10 cellular contexts compared by ENCODE assay signal in the genomic region with DNA sequence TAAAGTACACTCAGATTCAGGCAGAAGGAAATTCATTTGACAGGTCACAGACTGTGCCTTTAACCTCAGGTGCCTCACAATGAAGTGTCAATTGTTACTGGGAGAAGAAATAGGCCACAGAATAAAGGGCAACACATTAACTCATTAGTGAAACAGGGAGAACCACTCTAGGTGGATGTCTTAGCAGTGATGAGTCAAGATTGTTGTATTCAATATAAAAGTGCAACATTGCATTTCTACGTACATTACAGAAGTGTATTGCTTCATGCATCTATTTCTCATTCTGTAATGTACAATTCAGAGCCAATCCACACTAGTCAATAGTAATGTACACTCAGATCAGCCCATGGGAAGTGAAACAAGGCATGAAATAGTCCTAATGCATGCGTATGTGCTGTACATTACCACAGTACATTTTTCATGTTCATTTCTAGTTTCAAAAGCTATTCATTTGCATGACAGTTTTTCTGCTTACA. TPM values are rescaled to one million over a fixed set of nuclear protein-coding genes. Genes with fewer than 3 reads are reported as not detected.
DNase-seq lines count a peak whose midpoint lies in the region; ATAC-seq, FAIRE-seq and TF ChIP-seq lines count a peak whose summit lies in the region.
"Had no signal": no experiment of that assay in that cellular context is flagged by ENCODE, and none has a peak within 500 bp of the region (broad histone marks: within the 10 kb centered on the region; RNA-seq: fewer than 3 reads in every experiment).

No MANE protein-coding gene starts in this region.

- H3K9ac ChIP-seq in Karpas-422 (ENCODE audit: low read length) = no peak overlapping the region

- no peaks in the 10 kb centered on the region for H3K79me2 ChIP-seq in Karpas-422 (ENCODE audit: low read length)

- H4K20me1 ChIP-seq in Karpas-422 (ENCODE audit: insufficient read depth, low read depth, low read length) = no peaks in the 10 kb centered on the region

- no peaks in the 10 kb centered on the region for H3K9me2 ChIP-seq in Karpas-422 (replicated peaks; ENCODE audit: insufficient read depth, low read length)

- no peaks in the 10 kb centered on the region for H3K36me3 ChIP-seq in Karpas-422 (ENCODE audit: insufficient read depth, low read length)
- H3K36me3 ChIP-seq: sigmoid colon had no signal

- H3K4me1 ChIP-seq in Karpas-422 (ENCODE audit: low read length) = peaks cover 10% of the 10 kb centered on the region
- H3K4me1 ChIP-seq: sigmoid colon had no signal

- H3K4me3 ChIP-seq in Karpas-422 (ENCODE audit: low read length) = no peak overlapping the region
- H3K4me3 ChIP-seq: sigmoid colon had no signal

- no peak overlapping the region for H2AFZ ChIP-seq in Karpas-422 (ENCODE audit: low read length)

- H3K27me3 ChIP-seq in Karpas-422 (ENCODE audit: low read length) = no peaks in the 10 kb centered on the region
- H3K27me3 ChIP-seq: sigmoid colon had no signal

- no peak for TF ChIP-seq POLR2A in GM12892 (IDR thresholded peaks at IDR 0.05; ENCODE audit: low read depth, low read length)

- DNase-seq in GM12892 (ENCODE audit: insufficient read length) (no peak), RPMI8226 (peak; percentile 63), Karpas-422 (no peak), NCI-H82 treated with DMSO at 0.1 percent for 48 hours (lab: John Stamatoyannopoulos, UW; ENCODE audit: unreplicated experiment) (no peak), NCI-H1048 (lab: John Stamatoyannopoulos, UW) (no peak)
- no peak for DNase-seq in stimulated activated CD4-positive, alpha-beta T cell treated with anti-CD3 and anti-CD28 coated beads, Interleukin-4, amount 100 ng/mL, for 24 hours
- DNase-seq: effector CD4-positive, alpha-beta T cell; sigmoid colon had no signal

- H3K27ac ChIP-seq in Karpas-422 (ENCODE audit: low read length) = no peak overlapping the region
- H3K27ac ChIP-seq: sigmoid colon had no signal

- no peaks in the 10 kb centered on the region for H3K9me3 ChIP-seq in Karpas-422 (ENCODE audit: low read length)
- H3K9me3 ChIP-seq: sigmoid colon had no signal

- peak; percentile 100 for FAIRE-seq in GM12892 (lab: Jason Lieb, UNC)

- peak; percentile 98 for ATAC-seq in GM19455 (IDR thresholded peaks at IDR 0.05; ENCODE audit: unreplicated experiment)
- ATAC-seq in HG03064 (IDR thresholded peaks at IDR 0.05; ENCODE audit: low read depth, unreplicated experiment) = peak; percentile 99

- no peak overlapping the region for H3K4me2 ChIP-seq in Karpas-422 (ENCODE audit: low read depth, low read length, poor library complexity, severe bottlenecking)

RNA-seq across cellular contexts. Expression of a gene that starts 12.0 kb away (rescaled TPM):
- polyA plus RNA-seq in GM12892 (2012; ENCODE audit: missing spikeins) = 55.2 TPM
- total RNA-seq in Karpas-422 (2014; rRNA removed; shearing (Covaris generic); ENCODE audit: low replicate concordance) = 66.4 and 73.4 TPM in 2 replicates
